In the genomic region with DNA sequence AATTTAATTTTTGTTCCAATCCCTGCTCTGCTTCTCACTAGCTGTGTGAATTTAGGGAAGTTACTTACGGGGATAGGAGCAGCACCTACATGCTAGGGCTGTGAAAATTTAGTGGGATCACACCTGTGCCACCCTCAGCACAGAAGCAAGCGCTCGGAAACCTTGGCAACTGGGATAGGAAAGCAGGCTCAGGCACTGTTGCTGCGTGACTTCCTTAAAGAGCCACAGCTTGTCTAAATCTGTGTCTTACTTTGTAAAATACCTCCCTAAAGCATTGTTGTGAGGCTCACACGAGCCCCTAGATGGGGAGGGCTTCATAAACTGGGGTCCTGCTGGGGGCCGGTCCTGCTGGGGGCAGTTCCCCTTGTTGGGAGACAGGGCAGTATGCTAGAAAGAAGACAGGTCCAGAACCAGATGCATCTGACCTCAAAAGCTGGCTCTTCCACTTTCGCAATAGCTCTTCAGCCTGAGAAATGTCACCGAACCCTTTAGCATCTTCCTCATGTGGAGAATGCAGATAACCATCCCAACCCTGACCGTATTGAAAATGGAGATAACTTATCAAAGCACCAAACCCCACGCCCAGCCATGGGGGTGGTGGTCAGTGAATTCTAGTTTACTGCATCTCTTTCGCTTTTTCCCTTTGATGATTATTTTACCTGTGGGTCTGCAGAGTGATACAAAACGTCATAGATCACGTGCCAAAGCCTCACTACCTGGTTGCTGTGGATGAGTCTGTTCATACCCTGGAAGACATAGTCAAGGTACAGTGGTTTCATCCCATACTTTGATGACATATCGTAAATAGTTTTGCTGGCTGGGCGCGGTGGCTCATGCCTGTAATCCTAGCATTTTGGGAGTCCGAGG, we compare ENCODE assay signal across 1 cellular context.
TF ChIP-seq lines count a peak whose summit lies in the region.

No MANE protein-coding gene starts in this region.

TF ChIP-seq in K562, 482 proteins besides CTCF, POLR2A, EP300 and RAD21 (continues in another document):
- TF ChIP-seq RCOR1 (IDR thresholded peaks at IDR 0.05; ENCODE audit: borderline replicate concordance in 1 of 2, low read depth in 2 of 2, low read length in 2 of 2) = peak in 1 of 2 experiments; percentile 75; a peak in 2 of 4 replicates
- no peak for TF ChIP-seq ATF1 (CRISPR knock-in tag; IDR thresholded peaks at IDR 0.05)
- 0 out of 2 replicates have a peak, but pooled peaks have one; percentile 6 for TF ChIP-seq ATF1 (tag; IDR thresholded peaks at IDR 0.05)
- no peak for TF ChIP-seq GATAD2B (IDR thresholded peaks at IDR 0.05; ENCODE audit: borderline replicate concordance)
- no peak for TF ChIP-seq ZNF561 (CRISPR knock-in tag; conservative IDR thresholded peaks at IDR 0.05)
- no peak for TF ChIP-seq ELK3 (CRISPR knock-in tag; IDR thresholded peaks at IDR 0.05)
- TF ChIP-seq FOXK1 (CRISPR knock-in tag; IDR thresholded peaks at IDR 0.05; ENCODE audit: borderline replicate concordance) = no peak
- 0 out of 2 replicates have a peak, but pooled peaks have one; percentile 36 for TF ChIP-seq DPF2 (IDR thresholded peaks at IDR 0.05)
- TF ChIP-seq CBFA2T2 (conservative IDR thresholded peaks at IDR 0.05) = peak; percentile 56
- TF ChIP-seq, protein P1, sequence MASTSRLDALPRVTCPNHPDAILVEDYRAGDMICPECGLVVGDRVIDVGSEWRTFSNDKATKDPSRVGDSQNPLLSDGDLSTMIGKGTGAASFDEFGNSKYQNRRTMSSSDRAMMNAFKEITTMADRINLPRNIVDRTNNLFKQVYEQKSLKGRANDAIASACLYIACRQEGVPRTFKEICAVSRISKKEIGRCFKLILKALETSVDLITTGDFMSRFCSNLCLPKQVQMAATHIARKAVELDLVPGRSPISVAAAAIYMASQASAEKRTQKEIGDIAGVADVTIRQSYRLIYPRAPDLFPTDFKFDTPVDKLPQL (IDR thresholded peaks at IDR 0.05; ENCODE audit: extremely low read depth, insufficient read length) = no peak
- peak; percentile 90 for TF ChIP-seq CEBPB (tag; IDR thresholded peaks at IDR 0.05)
- no peak for TF ChIP-seq ZNF583 (CRISPR knock-in tag; IDR thresholded peaks at IDR 0.05)
- TF ChIP-seq KHSRP (IDR thresholded peaks at IDR 0.05) = no peak
- no peak for TF ChIP-seq TOE1 (IDR thresholded peaks at IDR 0.05; ENCODE audit: borderline replicate concordance)
- TF ChIP-seq TOE1 (CRISPR knock-in tag; IDR thresholded peaks at IDR 0.05; ENCODE audit: borderline replicate concordance, low read depth) = no peak
- no peak for TF ChIP-seq ZNF232 (CRISPR knock-in tag; IDR thresholded peaks at IDR 0.05)
- TF ChIP-seq NCOA2 (IDR thresholded peaks at IDR 0.05; ENCODE audit: partially characterized antibody in 2 of 2) = no peak
- TF ChIP-seq TAL1 (IDR thresholded peaks at IDR 0.05) = peak; percentile 72
- no peak for TF ChIP-seq NR1H2 (CRISPR knock-in tag; IDR thresholded peaks at IDR 0.05)
- TF ChIP-seq BHLHE40 (IDR thresholded peaks at IDR 0.05; ENCODE audit: low read length) = peak; percentile 21; the same call in 1 of the 2 replicates
- no peak for TF ChIP-seq CC2D1A (IDR thresholded peaks at IDR 0.05)
- no peak for TF ChIP-seq NONO (IDR thresholded peaks at IDR 0.05; ENCODE audit: low read depth in 2 of 2, low read length in 1 of 2)
- TF ChIP-seq NR2C2 (CRISPR knock-in tag; IDR thresholded peaks at IDR 0.05) = no peak
- TF ChIP-seq NR2C2 (tag; IDR thresholded peaks at IDR 0.05) = no peak
- TF ChIP-seq NFATC3 (IDR thresholded peaks at IDR 0.05) = no peak
- TF ChIP-seq RHOXF2B (CRISPR knock-in tag; conservative IDR thresholded peaks at IDR 0.05) = no peak
- TF ChIP-seq, protein P2, sequence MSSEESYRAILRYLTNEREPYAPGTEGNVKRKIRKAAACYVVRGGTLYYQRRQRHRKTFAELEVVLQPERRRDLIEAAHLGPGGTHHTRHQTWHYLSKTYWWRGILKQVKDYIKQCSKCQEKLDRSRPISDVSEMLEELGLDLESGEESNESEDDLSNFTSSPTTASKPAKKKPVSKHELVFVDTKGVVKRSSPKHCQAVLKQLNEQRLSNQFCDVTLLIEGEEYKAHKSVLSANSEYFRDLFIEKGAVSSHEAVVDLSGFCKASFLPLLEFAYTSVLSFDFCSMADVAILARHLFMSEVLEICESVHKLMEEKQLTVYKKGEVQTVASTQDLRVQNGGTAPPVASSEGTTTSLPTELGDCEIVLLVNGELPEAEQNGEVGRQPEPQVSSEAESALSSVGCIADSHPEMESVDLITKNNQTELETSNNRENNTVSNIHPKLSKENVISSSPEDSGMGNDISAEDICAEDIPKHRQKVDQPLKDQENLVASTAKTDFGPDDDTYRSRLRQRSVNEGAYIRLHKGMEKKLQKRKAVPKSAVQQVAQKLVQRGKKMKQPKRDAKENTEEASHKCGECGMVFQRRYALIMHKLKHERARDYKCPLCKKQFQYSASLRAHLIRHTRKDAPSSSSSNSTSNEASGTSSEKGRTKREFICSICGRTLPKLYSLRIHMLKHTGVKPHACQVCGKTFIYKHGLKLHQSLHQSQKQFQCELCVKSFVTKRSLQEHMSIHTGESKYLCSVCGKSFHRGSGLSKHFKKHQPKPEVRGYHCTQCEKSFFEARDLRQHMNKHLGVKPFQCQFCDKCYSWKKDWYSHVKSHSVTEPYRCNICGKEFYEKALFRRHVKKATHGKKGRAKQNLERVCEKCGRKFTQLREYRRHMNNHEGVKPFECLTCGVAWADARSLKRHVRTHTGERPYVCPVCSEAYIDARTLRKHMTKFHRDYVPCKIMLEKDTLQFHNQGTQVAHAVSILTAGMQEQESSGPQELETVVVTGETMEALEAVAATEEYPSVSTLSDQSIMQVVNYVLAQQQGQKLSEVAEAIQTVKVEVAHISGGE (CRISPR knock-in tag; IDR thresholded peaks at IDR 0.05) = no peak
- peak; percentile 59 for TF ChIP-seq CEBPG (CRISPR knock-in tag; IDR thresholded peaks at IDR 0.05)
- TF ChIP-seq CEBPG (tag; conservative IDR thresholded peaks at IDR 0.05 in 1 of 2, IDR thresholded peaks at IDR 0.05 in 1 of 2) = no peak; a peak in 1 of 4 replicates
- peak; percentile 81 for TF ChIP-seq TEAD4 (IDR thresholded peaks at IDR 0.05; ENCODE audit: low read length)
- no peak for TF ChIP-seq TEAD4 (CRISPR knock-in tag; IDR thresholded peaks at IDR 0.05; ENCODE audit: borderline replicate concordance)
- TF ChIP-seq, protein P3, sequence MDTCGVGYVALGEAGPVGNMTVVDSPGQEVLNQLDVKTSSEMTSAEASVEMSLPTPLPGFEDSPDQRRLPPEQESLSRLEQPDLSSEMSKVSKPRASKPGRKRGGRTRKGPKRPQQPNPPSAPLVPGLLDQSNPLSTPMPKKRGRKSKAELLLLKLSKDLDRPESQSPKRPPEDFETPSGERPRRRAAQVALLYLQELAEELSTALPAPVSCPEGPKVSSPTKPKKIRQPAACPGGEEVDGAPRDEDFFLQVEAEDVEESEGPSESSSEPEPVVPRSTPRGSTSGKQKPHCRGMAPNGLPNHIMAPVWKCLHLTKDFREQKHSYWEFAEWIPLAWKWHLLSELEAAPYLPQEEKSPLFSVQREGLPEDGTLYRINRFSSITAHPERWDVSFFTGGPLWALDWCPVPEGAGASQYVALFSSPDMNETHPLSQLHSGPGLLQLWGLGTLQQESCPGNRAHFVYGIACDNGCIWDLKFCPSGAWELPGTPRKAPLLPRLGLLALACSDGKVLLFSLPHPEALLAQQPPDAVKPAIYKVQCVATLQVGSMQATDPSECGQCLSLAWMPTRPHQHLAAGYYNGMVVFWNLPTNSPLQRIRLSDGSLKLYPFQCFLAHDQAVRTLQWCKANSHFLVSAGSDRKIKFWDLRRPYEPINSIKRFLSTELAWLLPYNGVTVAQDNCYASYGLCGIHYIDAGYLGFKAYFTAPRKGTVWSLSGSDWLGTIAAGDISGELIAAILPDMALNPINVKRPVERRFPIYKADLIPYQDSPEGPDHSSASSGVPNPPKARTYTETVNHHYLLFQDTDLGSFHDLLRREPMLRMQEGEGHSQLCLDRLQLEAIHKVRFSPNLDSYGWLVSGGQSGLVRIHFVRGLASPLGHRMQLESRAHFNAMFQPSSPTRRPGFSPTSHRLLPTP (IDR thresholded peaks at IDR 0.05; ENCODE audit: borderline replicate concordance, extremely low read depth, insufficient read length) = no peak
- no peak for TF ChIP-seq ETV1 (tag; conservative IDR thresholded peaks at IDR 0.05; ENCODE audit: low read depth)
- no peak for TF ChIP-seq EZH2 (IDR thresholded peaks at IDR 0.05; ENCODE audit: borderline replicate concordance, low read depth, low read length)
- no peak for TF ChIP-seq ZZZ3 (IDR thresholded peaks at IDR 0.05)
- TF ChIP-seq ARID1B (IDR thresholded peaks at IDR 0.05) = peak; percentile 69
- no peak for TF ChIP-seq MAX (CRISPR knock-in tag; IDR thresholded peaks at IDR 0.05)
- TF ChIP-seq PML (IDR thresholded peaks at IDR 0.05; ENCODE audit: low read length) = peak; percentile 44; the same call in 1 of the 2 replicates
- peak; percentile 41; the same call in 1 of the 2 replicates for TF ChIP-seq TCF3 (CRISPR knock-in tag; IDR thresholded peaks at IDR 0.05)
- TF ChIP-seq SRSF9 (IDR thresholded peaks at IDR 0.05; ENCODE audit: borderline replicate concordance, low read depth, low read length) = no peak
- TF ChIP-seq SREBF1 (IDR thresholded peaks at IDR 0.05; ENCODE audit: borderline replicate concordance, low read depth, low read length) = no peak
- TF ChIP-seq FOXJ2 (tag; IDR thresholded peaks at IDR 0.05) = no peak
- no peak for TF ChIP-seq ADNP (tag; IDR thresholded peaks at IDR 0.05)
- no peak for TF ChIP-seq ASH1L (IDR thresholded peaks at IDR 0.05; ENCODE audit: borderline replicate concordance, low read depth, partially characterized antibody)
- TF ChIP-seq, protein P4, sequence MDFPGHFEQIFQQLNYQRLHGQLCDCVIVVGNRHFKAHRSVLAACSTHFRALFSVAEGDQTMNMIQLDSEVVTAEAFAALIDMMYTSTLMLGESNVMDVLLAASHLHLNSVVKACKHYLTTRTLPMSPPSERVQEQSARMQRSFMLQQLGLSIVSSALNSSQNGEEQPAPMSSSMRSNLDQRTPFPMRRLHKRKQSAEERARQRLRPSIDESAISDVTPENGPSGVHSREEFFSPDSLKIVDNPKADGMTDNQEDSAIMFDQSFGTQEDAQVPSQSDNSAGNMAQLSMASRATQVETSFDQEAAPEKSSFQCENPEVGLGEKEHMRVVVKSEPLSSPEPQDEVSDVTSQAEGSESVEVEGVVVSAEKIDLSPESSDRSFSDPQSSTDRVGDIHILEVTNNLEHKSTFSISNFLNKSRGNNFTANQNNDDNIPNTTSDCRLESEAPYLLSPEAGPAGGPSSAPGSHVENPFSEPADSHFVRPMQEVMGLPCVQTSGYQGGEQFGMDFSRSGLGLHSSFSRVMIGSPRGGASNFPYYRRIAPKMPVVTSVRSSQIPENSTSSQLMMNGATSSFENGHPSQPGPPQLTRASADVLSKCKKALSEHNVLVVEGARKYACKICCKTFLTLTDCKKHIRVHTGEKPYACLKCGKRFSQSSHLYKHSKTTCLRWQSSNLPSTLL (IDR thresholded peaks at IDR 0.05) = no peak
- no peak for TF ChIP-seq ZNF639 (CRISPR knock-in tag; conservative IDR thresholded peaks at IDR 0.05 in 1 of 2, IDR thresholded peaks at IDR 0.05 in 1 of 2)
- peak; percentile 28; the same call in 1 of the 2 replicates for TF ChIP-seq NCOR1 (IDR thresholded peaks at IDR 0.05)
- TF ChIP-seq STAT5B (CRISPR knock-in tag; IDR thresholded peaks at IDR 0.05) = no peak
- no peak for TF ChIP-seq SLC30A9 (CRISPR knock-in tag; IDR thresholded peaks at IDR 0.05)
- peak; percentile 20; the same call in 1 of the 2 replicates for TF ChIP-seq RAD51 (IDR thresholded peaks at IDR 0.05; ENCODE audit: borderline replicate concordance, low read depth)
- TF ChIP-seq MECOM (CRISPR knock-in tag; IDR thresholded peaks at IDR 0.05) = no peak
- peak; percentile 20 to 41; a peak in 1 of 4 replicates for TF ChIP-seq TRIM24 (IDR thresholded peaks at IDR 0.05)
- TF ChIP-seq, protein P5, sequence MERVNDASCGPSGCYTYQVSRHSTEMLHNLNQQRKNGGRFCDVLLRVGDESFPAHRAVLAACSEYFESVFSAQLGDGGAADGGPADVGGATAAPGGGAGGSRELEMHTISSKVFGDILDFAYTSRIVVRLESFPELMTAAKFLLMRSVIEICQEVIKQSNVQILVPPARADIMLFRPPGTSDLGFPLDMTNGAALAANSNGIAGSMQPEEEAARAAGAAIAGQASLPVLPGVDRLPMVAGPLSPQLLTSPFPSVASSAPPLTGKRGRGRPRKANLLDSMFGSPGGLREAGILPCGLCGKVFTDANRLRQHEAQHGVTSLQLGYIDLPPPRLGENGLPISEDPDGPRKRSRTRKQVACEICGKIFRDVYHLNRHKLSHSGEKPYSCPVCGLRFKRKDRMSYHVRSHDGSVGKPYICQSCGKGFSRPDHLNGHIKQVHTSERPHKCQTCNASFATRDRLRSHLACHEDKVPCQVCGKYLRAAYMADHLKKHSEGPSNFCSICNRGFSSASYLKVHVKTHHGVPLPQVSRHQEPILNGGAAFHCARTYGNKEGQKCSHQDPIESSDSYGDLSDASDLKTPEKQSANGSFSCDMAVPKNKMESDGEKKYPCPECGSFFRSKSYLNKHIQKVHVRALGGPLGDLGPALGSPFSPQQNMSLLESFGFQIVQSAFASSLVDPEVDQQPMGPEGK (CRISPR knock-in tag; IDR thresholded peaks at IDR 0.05; ENCODE audit: borderline replicate concordance) = no peak
- TF ChIP-seq CAMTA2 (CRISPR knock-in tag; conservative IDR thresholded peaks at IDR 0.05) = no peak
- TF ChIP-seq DMBX1 (CRISPR knock-in tag; IDR thresholded peaks at IDR 0.05; ENCODE audit: borderline replicate concordance) = no peak
- TF ChIP-seq USF2 (CRISPR knock-in tag; IDR thresholded peaks at IDR 0.05) = peak; percentile 53
